Comparison of ENCODE assay signal across 11 cellular contexts in the genomic region with DNA sequence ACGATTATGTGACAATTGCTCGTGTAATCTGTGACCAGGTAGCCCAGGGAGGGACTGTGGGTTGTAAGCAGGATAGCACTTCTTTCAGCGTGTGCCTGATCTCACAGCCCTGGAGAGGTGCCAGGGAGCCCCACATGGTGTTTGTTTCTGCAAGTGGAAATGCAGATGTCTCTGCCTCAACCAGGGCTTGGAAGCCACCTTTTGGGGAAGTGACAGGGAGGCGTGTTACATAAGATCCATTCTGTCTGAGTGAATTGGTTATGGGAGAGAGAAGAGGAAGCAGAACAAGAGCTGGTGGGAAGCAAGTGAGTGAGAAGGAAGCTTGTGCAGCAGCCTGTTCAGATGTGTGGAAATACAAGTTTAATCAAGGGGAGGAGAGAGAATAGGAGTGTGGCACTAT.
DNase-seq lines count a peak whose midpoint lies in the region; ATAC-seq lines count a peak whose summit lies in the region.
"Had no signal": no experiment of that assay in that cellular context is flagged by ENCODE, and none has a peak within 500 bp of the region (broad histone marks: within the 10 kb centered on the region; RNA-seq: fewer than 3 reads in every experiment).

No MANE protein-coding gene starts in this region.

- no peaks in the 10 kb centered on the region for H3K36me3 Mint-ChIP-seq in immature natural killer cell

- H3K4me1 Mint-ChIP-seq in immature natural killer cell: no peaks in the 10 kb centered on the region

- no peak overlapping the region for H3K4me3 Mint-ChIP-seq in immature natural killer cell

- H3K27ac ChIP-seq in substantia nigra (ENCODE audit: low read depth, low read length, poor library complexity, severe bottlenecking): no peak overlapping the region
- H3K27ac ChIP-seq: SJCRH30 had no signal

- ATAC-seq in left ventricle myocardium superior (peak; percentile 80), HG02852 (IDR thresholded peaks at IDR 0.05; ENCODE audit: unreplicated experiment) (no peak)

- intact Hi-C loops in left ventricle myocardium superior (cut with micrococcal nuclease): no loop called here

- no peak overlapping the region for H3K27ac Mint-ChIP-seq in immature natural killer cell

- peaks cover 1 to 4% (median 2%) of the 10 kb centered on the region in 3 donors for H3K27me3 Mint-ChIP-seq in immature natural killer cell (ENCODE audit: low read depth in 3 of 3)

- DNase-seq in DMS153 (lab: John Stamatoyannopoulos, UW) (peak; percentile 32), DMS153 treated with DMSO at 0.1 percent for 48 hours (lab: John Stamatoyannopoulos, UW; ENCODE audit: unreplicated experiment) (no peak), RPMI8226 (peak; percentile 17), left ventricle myocardium superior (peak; percentile 77), substantia nigra (lab: John Stamatoyannopoulos, UW) (peak in 39 of 49 donors; percentile 2 to 83 (median 25)), immature natural killer cell (no peak), H4 (ENCODE audit: low spot score) (no peak)
- DNase-seq: 8988T, IMR-90, SJCRH30 had no signal

- no peaks in the 10 kb centered on the region for H3K9me3 Mint-ChIP-seq in immature natural killer cell

Comparison
In these comparisons a context has a peak if more than half of its experiments do, and no peak if none do; other contexts are left out.
1. DNase-seq: peak in DMS153 (single experiment), RPMI8226 (single experiment), left ventricle myocardium superior (single experiment) and substantia nigra (39 of 49); none in DMS153 treated with DMSO at 0.1 percent for 48 hours (single experiment), immature natural killer cell (0 of 3) and H4 (single experiment).